Comparison of ENCODE assay signal across 34 cellular contexts in the genomic region with DNA sequence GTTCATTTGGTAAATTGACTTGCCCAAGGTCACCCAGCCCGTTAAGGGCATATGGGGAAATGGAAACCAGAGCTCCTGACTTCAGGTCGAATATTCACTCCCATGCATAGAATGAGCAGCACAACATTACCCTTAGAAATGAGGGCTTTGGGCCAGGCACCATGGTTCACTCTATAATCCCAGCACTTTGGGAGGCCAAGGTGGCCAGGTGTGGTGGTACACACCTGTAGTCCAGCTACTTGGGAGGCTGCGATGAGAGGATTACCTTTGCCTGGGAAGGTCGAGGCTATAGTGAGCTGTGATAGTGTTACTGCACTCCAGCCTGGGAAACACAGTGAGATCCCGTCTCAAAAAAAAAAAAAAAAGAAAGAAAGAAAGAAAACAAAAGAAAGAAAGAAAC.
"Had no signal": no experiment of that assay in that cellular context is flagged by ENCODE, and none has a peak within 500 bp of the region (broad histone marks: within the 10 kb centered on the region; RNA-seq: fewer than 3 reads in every experiment).

No MANE protein-coding gene starts in this region.

- H3K9me3 ChIP-seq: MG63 had no signal

- H3K4me2 ChIP-seq: KMS-11 had no signal

- DNase-seq: Karpas-422, Kasumi-1, KG1, MG63, MM.1S, MV-4-11, NCI-H1092, NCI-H1092 treated with DMSO at 0.1 percent for 48 hours, NCI-H1105, NCI-H1105 treated with DMSO at 0.1 percent for 48 hours, NCI-H1417, NCI-H1417 treated with DMSO at 0.1 percent for 48 hours, NCI-H1436, NCI-H1436 treated with DMSO at 0.1 percent for 48 hours, NCI-H146, NCI-H1694, NCI-H1694 treated with DMSO at 0.1 percent for 48 hours, NCI-H187, NCI-H187 treated with DMSO at 0.1 percent for 48 hours, NCI-H1930, NCI-H2029, NCI-H2029 treated with DMSO at 0.1 percent for 48 hours, NCI-H2081, NCI-H2081 treated with DMSO at 0.1 percent for 48 hours, NCI-H2107, NCI-H2171, NCI-H2171 treated with DMSO at 0.1 percent for 48 hours, NCI-H2227 treated with DMSO at 0.1 percent for 48 hours, NCI-H226, NCI-H345, NCI-H446, NCI-H446 treated with DMSO at 0.1 percent for 48 hours, NCI-H510A had no signal

- H3K4me3 ChIP-seq: MG63 had no signal

- H3K9ac ChIP-seq: KMS-11 had no signal

- H3K36me3 ChIP-seq: MG63 had no signal

- H3K27me3 ChIP-seq: MG63 had no signal

- H3K27ac ChIP-seq: KMS-11 had no signal
